In the genomic region with DNA sequence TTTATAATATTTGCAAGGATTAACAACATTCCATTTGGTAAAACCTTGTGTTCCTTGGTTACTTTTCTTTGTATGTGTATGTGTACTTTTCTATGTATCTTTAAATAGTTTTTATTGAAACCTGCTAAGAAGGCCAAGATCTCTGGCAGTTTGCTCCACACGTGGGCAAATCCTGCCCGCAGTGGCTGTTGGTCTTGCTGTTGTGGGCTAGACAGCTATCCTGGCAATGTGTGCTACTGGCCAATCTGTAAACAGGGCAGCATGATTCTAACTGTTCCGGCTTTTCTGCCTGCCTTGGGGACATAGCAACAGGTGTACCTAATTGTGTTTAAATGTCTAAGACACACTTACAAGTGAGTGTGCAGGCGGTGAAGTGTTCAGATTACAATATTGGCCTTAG, we compare ENCODE assay signal across 31 cellular contexts.
"Had no signal": no experiment of that assay in that cellular context is flagged by ENCODE, and none has a peak within 500 bp of the region (broad histone marks: within the 10 kb centered on the region; RNA-seq: fewer than 3 reads in every experiment).

No MANE protein-coding gene starts in this region.

- H3K4me3 ChIP-seq: adrenal gland, body of pancreas, cardiac muscle cell, colonic mucosa had no signal

- H3K27me3 Mint-ChIP-seq: activated CD4-positive, alpha-beta memory T cell treated with anti-CD3 and anti-CD28 coated beads for 36 hours; activated CD4-positive, alpha-beta T cell treated with anti-CD3 and anti-CD28 coated beads for 36 hours; activated CD4-positive, alpha-beta T cell treated with anti-CD3 and anti-CD28 coated beads, Interleukin-2, amount 10 ng/mL, durations not matched to agents 24 days and 14 days; activated naive CD8-positive, alpha-beta T cell treated with anti-CD3 and anti-CD28 coated beads for 36 hours; activated naive CD8-positive, alpha-beta T cell treated with anti-CD3 and anti-CD28 coated beads, Interleukin-2, amount 50 U/mL, for 24 hours; activated T-cell treated with anti-CD3 and anti-CD28 coated beads, Interleukin-2, amount 50 U/mL, for 24 hours; T-helper 17 cell had no signal

- ATAC-seq: activated CD4-positive, alpha-beta T cell treated with anti-CD3 and anti-CD28 coated beads for 36 hours; activated CD8-positive, alpha-beta T cell treated with anti-CD3 and anti-CD28 coated beads, Interleukin-2, amount 10 ng/mL, durations not matched to agents 7 days and 5 days; activated naive CD8-positive, alpha-beta T cell treated with anti-CD3 and anti-CD28 coated beads, Interleukin-2, amount 50 U/mL, for 24 hours; activated T-cell treated with anti-CD3 and anti-CD28 coated beads, Interleukin-2, amount 50 U/mL, for 72 hours; body of pancreas; T-helper 17 cell had no signal

- H3K27ac ChIP-seq: adrenal gland, body of pancreas, cardiac muscle cell, colonic mucosa, epithelial cell of prostate had no signal

- H3K4me3 Mint-ChIP-seq: activated CD4-positive, alpha-beta memory T cell treated with anti-CD3 and anti-CD28 coated beads for 36 hours; activated CD4-positive, alpha-beta T cell treated with anti-CD3 and anti-CD28 coated beads for 36 hours; activated CD4-positive, alpha-beta T cell treated with anti-CD3 and anti-CD28 coated beads, Interleukin-2, amount 10 ng/mL, durations not matched to agents 24 days and 14 days; activated CD8-positive, alpha-beta T cell treated with anti-CD3 and anti-CD28 coated beads, Interleukin-2, amount 10 ng/mL, durations not matched to agents 7 days and 5 days; activated naive CD8-positive, alpha-beta T cell treated with anti-CD3 and anti-CD28 coated beads for 36 hours; activated naive CD8-positive, alpha-beta T cell treated with anti-CD3 and anti-CD28 coated beads, Interleukin-2, amount 50 U/mL, for 24 hours; activated T-cell treated with anti-CD3 and anti-CD28 coated beads, Interleukin-2, amount 50 U/mL, for 24 hours; activated T-cell treated with anti-CD3 and anti-CD28 coated beads, Interleukin-2, amount 50 U/mL, for 72 hours; T-helper 17 cell; T-helper 2 cell treated with Interferon-gamma antibody and Interleukin-4, amounts not matched to agents 5 μg/mL and 100 μg/mL, for 36 hours had no signal

- H3K36me3 Mint-ChIP-seq: activated naive CD8-positive, alpha-beta T cell treated with anti-CD3 and anti-CD28 coated beads for 36 hours had no signal

- H3K4me1 ChIP-seq: body of pancreas, colonic mucosa had no signal

- H3K9me3 Mint-ChIP-seq: activated CD4-positive, alpha-beta memory T cell treated with anti-CD3 and anti-CD28 coated beads for 36 hours; activated CD4-positive, alpha-beta T cell treated with anti-CD3 and anti-CD28 coated beads, Interleukin-2, amount 10 ng/mL, durations not matched to agents 24 days and 14 days; activated naive CD8-positive, alpha-beta T cell treated with anti-CD3 and anti-CD28 coated beads for 36 hours; activated naive CD8-positive, alpha-beta T cell treated with anti-CD3 and anti-CD28 coated beads, Interleukin-2, amount 50 U/mL, for 24 hours; activated T-cell treated with anti-CD3 and anti-CD28 coated beads, Interleukin-2, amount 50 U/mL, for 24 hours; activated T-cell treated with anti-CD3 and anti-CD28 coated beads, Interleukin-2, amount 50 U/mL, for 72 hours; T-helper 2 cell treated with Interferon-gamma antibody and Interleukin-4, amounts not matched to agents 5 μg/mL and 100 μg/mL, for 36 hours had no signal

- H3K27me3 ChIP-seq: adrenal gland, body of pancreas, cardiac muscle cell, colonic mucosa had no signal

- DNase-seq: activated CD4-positive, alpha-beta memory T cell treated with anti-CD3 and anti-CD28 coated beads for 36 hours; activated CD4-positive, alpha-beta T cell treated with anti-CD3 and anti-CD28 coated beads for 36 hours; activated CD4-positive, alpha-beta T cell treated with anti-CD3 and anti-CD28 coated beads, Interleukin-2, amount 10 ng/mL, durations not matched to agents 24 days and 14 days; activated CD4-positive, CD25-positive, alpha-beta regulatory T cell; activated CD4-positive, CD25-positive, alpha-beta regulatory T cell treated with anti-CD3 and anti-CD28 coated beads, Interleukin-2, amount 50 U/mL, for 72 hours; activated CD8-positive, alpha-beta memory T cell treated with anti-CD3 and anti-CD28 coated beads, Interleukin-2, amount 50 U/mL, for 48 hours; activated CD8-positive, alpha-beta T cell treated with anti-CD3 and anti-CD28 coated beads, Interleukin-2, amount 10 ng/mL, durations not matched to agents 7 days and 5 days; activated gamma-delta T cell; activated naive CD4-positive, alpha-beta T cell; activated naive CD4-positive, alpha-beta T cell treated with anti-CD3 and anti-CD28 coated beads, Interleukin-2, amount 50 U/mL, for 16 hours; activated naive CD8-positive, alpha-beta T cell treated with anti-CD3 and anti-CD28 coated beads for 36 hours; activated naive CD8-positive, alpha-beta T cell treated with anti-CD3 and anti-CD28 coated beads, Interleukin-2, amount 50 U/mL, for 24 hours; activated T-cell treated with anti-CD3 and anti-CD28 coated beads for 4 hours; activated T-cell treated with anti-CD3 and anti-CD28 coated beads, Interleukin-2, amount 50 U/mL, for 24 hours; activated T-cell treated with anti-CD3 and anti-CD28 coated beads, Interleukin-2, amount 50 U/mL, for 72 hours; adrenal gland; amygdala; aorta; body of pancreas; central memory CD4-positive, alpha-beta T cell; cerebellar nuclear complex; colonic mucosa; effector CD8-positive, alpha-beta T cell; foreskin fibroblast; head of caudate nucleus; T-helper 1 cell; T-helper 17 cell; T1000 had no signal

- H3K27ac Mint-ChIP-seq: activated CD4-positive, alpha-beta memory T cell treated with anti-CD3 and anti-CD28 coated beads for 36 hours; activated CD4-positive, alpha-beta T cell treated with anti-CD3 and anti-CD28 coated beads for 36 hours; activated CD4-positive, alpha-beta T cell treated with anti-CD3 and anti-CD28 coated beads, Interleukin-2, amount 10 ng/mL, durations not matched to agents 24 days and 14 days; activated CD8-positive, alpha-beta T cell treated with anti-CD3 and anti-CD28 coated beads, Interleukin-2, amount 10 ng/mL, durations not matched to agents 7 days and 5 days; activated naive CD8-positive, alpha-beta T cell treated with anti-CD3 and anti-CD28 coated beads for 36 hours; activated naive CD8-positive, alpha-beta T cell treated with anti-CD3 and anti-CD28 coated beads, Interleukin-2, amount 50 U/mL, for 24 hours; activated T-cell treated with anti-CD3 and anti-CD28 coated beads, Interleukin-2, amount 50 U/mL, for 24 hours; activated T-cell treated with anti-CD3 and anti-CD28 coated beads, Interleukin-2, amount 50 U/mL, for 72 hours; T-helper 17 cell; T-helper 2 cell treated with Interferon-gamma antibody and Interleukin-4, amounts not matched to agents 5 μg/mL and 100 μg/mL, for 36 hours had no signal

- H3K4me1 Mint-ChIP-seq: activated naive CD8-positive, alpha-beta T cell treated with anti-CD3 and anti-CD28 coated beads, Interleukin-2, amount 50 U/mL, for 24 hours had no signal

- H3K9me3 ChIP-seq: adrenal gland, body of pancreas, colonic mucosa had no signal
